In genomic region chr5:36724429-36725332, GRCh38 we compare ENCODE assay signal across 8 cellular contexts.
DNase-seq lines count a peak whose midpoint lies in the region; ATAC-seq, FAIRE-seq and TF ChIP-seq lines count a peak whose summit lies in the region.

No MANE protein-coding gene starts in this region.

- POLR2A ChIA-PET in CD8-positive, alpha-beta T cell (lab: Charles Lee): no interaction called here

- CTCF ChIA-PET in CD8-positive, alpha-beta T cell (lab: Charles Lee): interaction anchor here (0.7 to 1.4 kb wide), 7 partner anchors 9 to 805 kb away, joined by 3 to 5 read pairs (median 3); no protein-coding TSS in a partner anchor

- no peak overlapping the region for H3K27ac ChIP-seq in CD8-positive, alpha-beta T cell (ENCODE audit: low read depth, low read length)
- peak overlapping the region; percentile 69 for H3K27ac ChIP-seq in caudate nucleus (ENCODE audit: low read depth, low read length)
- peak overlapping the region; percentile 86 for H3K27ac ChIP-seq in neutrophil

- peak overlapping the region; percentile 16 for H3K4me3 ChIP-seq in CD8-positive, alpha-beta T cell (ENCODE audit: low read depth, low read length)
- peak overlapping the region; percentile 67 to 71 for H3K4me3 ChIP-seq in neutrophil (ENCODE audit: low read depth in 1 of 2, low read length in 1 of 2)

- peak; percentile 100 for FAIRE-seq in GM19239 (lab: Jason Lieb, UNC)

- no peak for TF ChIP-seq CTCF in CD8-positive, alpha-beta T cell (IDR thresholded peaks at IDR 0.05)
- peak; percentile 29 for TF ChIP-seq CTCF in neutrophil (IDR thresholded peaks at IDR 0.05)

- H3K4me1 Mint-ChIP-seq in CD8-positive, alpha-beta T cell (ENCODE audit: low read depth): peaks cover 25% of the 10 kb centered on the region

- H3K9me3 ChIP-seq in CD8-positive, alpha-beta T cell (ENCODE audit: low read length): no peaks in the 10 kb centered on the region
- H3K9me3 ChIP-seq in neutrophil: no peaks in the 10 kb centered on the region

- peak in 5 of 7 experiments; percentile 9 to 49 (median 31) for DNase-seq in CD8-positive, alpha-beta T cell
- DNase-seq in GM19239 (ENCODE audit: insufficient read length, low spot score) (peak; percentile 66), OCI-M2 (lab: John Stamatoyannopoulos, UW; ENCODE audit: unreplicated experiment) (peak; percentile 67), caudate nucleus (lab: John Stamatoyannopoulos, UW) (peak in 16 of 61 donors; percentile 3 to 56 (median 22)), SW 1271 (lab: John Stamatoyannopoulos, UW) (no peak), NCI-H2196 (lab: John Stamatoyannopoulos, UW; ENCODE audit: unreplicated experiment) (no peak)

- no peaks in the 10 kb centered on the region for H3K36me3 ChIP-seq in CD8-positive, alpha-beta T cell (ENCODE audit: insufficient read depth, low read length)
- H3K36me3 ChIP-seq in neutrophil: no peaks in the 10 kb centered on the region

- H3K9me3 Mint-ChIP-seq in CD8-positive, alpha-beta T cell: no peaks in the 10 kb centered on the region

- H3K4me1 ChIP-seq in CD8-positive, alpha-beta T cell (ENCODE audit: insufficient read depth, low read length): peaks cover 4% of the 10 kb centered on the region
- peaks cover 25 to 29% of the 10 kb centered on the region in 2 experiments for H3K4me1 ChIP-seq in neutrophil (ENCODE audit: control insufficient read depth in 1 of 2, insufficient read depth in 1 of 2, low read depth in 1 of 2, low read length in 1 of 2)

- no peaks in the 10 kb centered on the region for H3K36me3 Mint-ChIP-seq in CD8-positive, alpha-beta T cell

- no peaks in the 10 kb centered on the region for H3K27me3 ChIP-seq in CD8-positive, alpha-beta T cell (ENCODE audit: insufficient read depth, low read length)
- H3K27me3 ChIP-seq in neutrophil: no peaks in the 10 kb centered on the region

- intact Hi-C loops in CD8-positive, alpha-beta T cell (cut with DNase I, micrococcal nuclease): loop anchor here in 1 of 2 experiments (5.0 to 10.0 kb wide), 2 partner anchors 283 to 650 kb away; partner anchors contain the start of genes NUP155 and WDR70

- peak overlapping the region; percentile 83 for H3K4me3 Mint-ChIP-seq in CD8-positive, alpha-beta T cell

- peaks cover 2% of the 10 kb centered on the region for H3K27me3 Mint-ChIP-seq in CD8-positive, alpha-beta T cell (ENCODE audit: low read depth)

- peak; percentile 80 for ATAC-seq in CD8-positive, alpha-beta T cell
- peak; percentile 69 for ATAC-seq in HG03066 (IDR thresholded peaks at IDR 0.05; ENCODE audit: low read depth, unreplicated experiment)

- peak overlapping the region; percentile 85 for H3K27ac Mint-ChIP-seq in CD8-positive, alpha-beta T cell

Comparison
In these comparisons a context has a peak if more than half of its experiments do, and no peak if none do; other contexts are left out.
1. DNase-seq: peak in CD8-positive, alpha-beta T cell (5 of 7), GM19239 (single experiment) and OCI-M2 (single experiment); none in SW 1271 (0 of 2) and NCI-H2196 (single experiment).